In the genomic region with DNA sequence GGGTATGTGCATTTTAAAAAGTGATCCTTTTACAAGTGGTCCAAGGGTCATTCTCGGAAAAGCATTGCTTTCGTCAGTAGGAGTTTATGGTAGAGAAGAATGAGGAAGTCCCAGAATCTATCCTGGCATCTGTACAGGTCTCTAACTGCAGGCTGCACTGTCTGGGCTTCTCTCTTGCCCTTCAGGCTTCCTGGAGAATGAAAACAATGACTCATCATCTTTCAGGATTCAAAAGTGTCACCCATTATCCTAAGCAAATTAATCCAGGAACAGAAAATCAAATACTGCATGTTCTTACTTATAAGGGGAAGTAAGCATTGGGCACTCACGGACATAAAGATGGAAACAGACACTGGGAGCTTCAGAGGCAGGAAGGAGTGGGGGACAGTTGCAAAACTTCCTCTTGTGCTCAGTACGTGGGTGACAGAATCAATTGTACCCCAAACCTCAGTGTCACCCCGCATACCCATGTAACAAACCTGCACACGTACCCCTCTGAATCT, we compare ENCODE assay signal across 8 cellular contexts.
DNase-seq lines count a peak whose midpoint lies in the region; ATAC-seq and TF ChIP-seq lines count a peak whose summit lies in the region.

No MANE protein-coding gene starts in this region.

- no peak for TF ChIP-seq POLR2A in breast epithelium (IDR thresholded peaks at IDR 0.05)

- H3K36me3 ChIP-seq in breast epithelium, result no peaks in the 10 kb centered on the region
- H3K36me3 ChIP-seq in lower lobe of right lung, result no peaks in the 10 kb centered on the region

- intact Hi-C loops in breast epithelium (cut with DNase I; ENCODE audit: low total_unique reads), result no loop called here
- intact Hi-C loops in lower lobe of right lung (cut with DNase I), result no loop called here

- TF ChIP-seq CTCF in breast epithelium (IDR thresholded peaks at IDR 0.05) (no peak), lower lobe of right lung (IDR thresholded peaks at IDR 0.05) (no peak), GM13976 (IDR thresholded peaks at IDR 0.05; ENCODE audit: borderline replicate concordance, control extremely low read depth, extremely low read depth, insufficient read depth, missing control alignments) (no peak)

- H3K27me3 ChIP-seq in breast epithelium (no peaks in the 10 kb centered on the region), lower lobe of right lung (ENCODE audit: low read depth) (no peaks in the 10 kb centered on the region)

- ATAC-seq in lower lobe of right lung (peak; percentile 89), HG02870 (IDR thresholded peaks at IDR 0.05; ENCODE audit: unreplicated experiment) (no peak), HG02884 (IDR thresholded peaks at IDR 0.05; ENCODE audit: unreplicated experiment) (no peak), GM21576 (IDR thresholded peaks at IDR 0.05; ENCODE audit: unreplicated experiment) (no peak)

- in situ Hi-C loops in GM13976 (cut with MboI; ENCODE audit: low sequenced_read_pairs, unreplicated experiment), result no loop called here

- no peaks in the 10 kb centered on the region for H3K9me3 ChIP-seq in breast epithelium
- no peaks in the 10 kb centered on the region for H3K9me3 ChIP-seq in lower lobe of right lung

- H3K27ac ChIP-seq in breast epithelium (peak overlapping the region; percentile 81 to 93), lower lobe of right lung (peak overlapping the region; percentile 84)

- H3K4me1 ChIP-seq in breast epithelium (peaks cover 4 to 24% of the 10 kb centered on the region in 2 donors), lower lobe of right lung (peaks cover 43% of the 10 kb centered on the region)

- DNase-seq in AG08395 (ENCODE audit: low spot score) (peak; percentile 83), M059J (ENCODE audit: low read depth) (peak; percentile 95), breast epithelium (ENCODE audit: low spot score in 2 of 2) (no peak), lower lobe of right lung (no peak), GM13976 (ENCODE audit: low spot score) (no peak)

- H3K4me3 ChIP-seq in breast epithelium, result no peak overlapping the region
- H3K4me3 ChIP-seq in lower lobe of right lung, result no peak overlapping the region

Comparison
In these comparisons a context has a peak if more than half of its experiments do, and no peak if none do; other contexts are left out.
1. DNase-seq: peak in AG08395 (single experiment) and M059J (single experiment); none in breast epithelium (0 of 2), lower lobe of right lung (single experiment) and GM13976 (single experiment).
2. ATAC-seq: peak in lower lobe of right lung (2 of 2); none in HG02870 (single experiment), HG02884 (single experiment) and GM21576 (single experiment).